ENCODE assay signal across 10 cellular contexts in the genomic region with DNA sequence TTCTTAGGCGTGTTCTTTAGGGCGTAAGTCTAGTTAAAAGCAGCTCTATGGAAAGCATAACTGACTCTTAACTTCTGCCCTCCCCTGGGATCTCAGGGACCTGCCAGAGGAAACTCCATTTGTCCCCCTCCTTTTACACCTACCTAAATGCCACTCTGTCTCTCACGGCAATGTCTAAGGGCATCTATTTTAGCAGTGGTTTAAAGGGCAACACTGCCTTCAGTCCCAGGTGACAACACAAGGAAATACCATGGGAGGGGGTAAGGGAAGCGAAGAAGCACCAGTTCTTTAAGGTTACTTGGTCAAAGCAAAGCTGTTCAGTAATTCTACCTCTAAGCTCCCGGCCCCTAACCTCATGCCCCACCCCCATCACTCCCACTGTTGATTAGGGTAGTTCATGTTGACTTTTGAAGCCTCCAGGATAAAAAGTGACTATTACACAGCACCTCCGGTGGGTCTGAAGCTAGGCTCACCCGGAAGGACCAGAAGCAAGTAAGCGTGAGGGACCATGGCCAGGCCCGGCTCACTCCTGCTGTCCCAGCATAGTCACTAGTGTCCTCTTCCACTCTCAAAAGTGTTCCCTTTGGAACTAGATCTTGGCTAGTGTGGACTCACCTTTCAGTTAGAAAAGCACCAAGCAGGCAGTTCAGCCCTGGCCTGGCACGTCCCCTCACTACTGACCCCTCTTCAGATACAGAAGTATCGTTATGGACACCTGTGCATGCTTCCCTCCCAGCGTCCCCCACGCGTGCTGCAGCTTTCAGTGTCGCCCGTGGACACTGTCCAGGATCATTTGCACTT. TPM values are rescaled to one million over a fixed set of nuclear protein-coding genes. Genes with fewer than 3 reads are reported as not detected.
DNase-seq lines count a peak whose midpoint lies in the region; ATAC-seq and TF ChIP-seq lines count a peak whose summit lies in the region.
"Had no signal": no experiment of that assay in that cellular context is flagged by ENCODE, and none has a peak within 500 bp of the region (broad histone marks: within the 10 kb centered on the region; RNA-seq: fewer than 3 reads in every experiment).

No MANE protein-coding gene starts in this region.

- peak overlapping the region; percentile 87 for H3K27ac Mint-ChIP-seq in T-helper 1 cell treated with Interleukin-12 subunit alpha and Interleukin-12 subunit beta and Interleukin-4 antibody, amounts not matched to agents 30 μg/mL and 1 μg/mL, for 36 hours
- H3K27ac Mint-ChIP-seq in stimulated activated naive B cell treated with anti-CD40 and anti-IgM and Interleukin-4, amounts not matched to agents 10 μg/mL and 1 μg/mL and 100 μg/mL, for 72 hours: peak overlapping the region; percentile 93

- H3K27ac ChIP-seq in VCaP (peak overlapping the region; percentile 84), hepatocyte (peak overlapping the region; percentile 97)

- H3K9me2 ChIP-seq in hepatocyte (replicated peaks; ENCODE audit: insufficient read depth): no peaks in the 10 kb centered on the region

- H3K4me3 Mint-ChIP-seq in T-helper 1 cell treated with Interleukin-12 subunit alpha and Interleukin-12 subunit beta and Interleukin-4 antibody, amounts not matched to agents 30 μg/mL and 1 μg/mL, for 36 hours: peak overlapping the region; percentile 87
- peak overlapping the region; percentile 87 to 94 for H3K4me3 Mint-ChIP-seq in stimulated activated naive B cell treated with anti-CD40 and anti-IgM and Interleukin-4, amounts not matched to agents 10 μg/mL and 1 μg/mL and 100 μg/mL, for 72 hours

- peaks cover 18% of the 10 kb centered on the region for H3K36me3 Mint-ChIP-seq in T-helper 1 cell treated with Interleukin-12 subunit alpha and Interleukin-12 subunit beta and Interleukin-4 antibody, amounts not matched to agents 30 μg/mL and 1 μg/mL, for 36 hours (ENCODE audit: low read depth)
- peaks cover 53 to 56% of the 10 kb centered on the region in 2 donors for H3K36me3 Mint-ChIP-seq in stimulated activated naive B cell treated with anti-CD40 and anti-IgM and Interleukin-4, amounts not matched to agents 10 μg/mL and 1 μg/mL and 100 μg/mL, for 72 hours

- peak overlapping the region; percentile 72 for H3K4me2 ChIP-seq in hepatocyte

- no peak overlapping the region for H3K4me3 ChIP-seq in hepatocyte

- TF ChIP-seq CTCF in VCaP (conservative IDR thresholded peaks at IDR 0.05) (no peak), hepatocyte (IDR thresholded peaks at IDR 0.05; ENCODE audit: poor library complexity) (no peak)

- H3K4me1 Mint-ChIP-seq in T-helper 1 cell treated with Interleukin-12 subunit alpha and Interleukin-12 subunit beta and Interleukin-4 antibody, amounts not matched to agents 30 μg/mL and 1 μg/mL, for 36 hours (ENCODE audit: low read depth): peaks cover 67% of the 10 kb centered on the region
- peaks cover 46 to 70% of the 10 kb centered on the region in 2 donors for H3K4me1 Mint-ChIP-seq in stimulated activated naive B cell treated with anti-CD40 and anti-IgM and Interleukin-4, amounts not matched to agents 10 μg/mL and 1 μg/mL and 100 μg/mL, for 72 hours

- no peaks in the 10 kb centered on the region for H3K27me3 Mint-ChIP-seq in T-helper 1 cell treated with Interleukin-12 subunit alpha and Interleukin-12 subunit beta and Interleukin-4 antibody, amounts not matched to agents 30 μg/mL and 1 μg/mL, for 36 hours (ENCODE audit: low read depth)
- H3K27me3 Mint-ChIP-seq in stimulated activated naive B cell treated with anti-CD40 and anti-IgM and Interleukin-4, amounts not matched to agents 10 μg/mL and 1 μg/mL and 100 μg/mL, for 72 hours: no peaks in the 10 kb centered on the region

- H2AFZ ChIP-seq in hepatocyte: no peak overlapping the region

- no peaks in the 10 kb centered on the region for H3K9me3 ChIP-seq in hepatocyte (ENCODE audit: low read depth)

- H3K9me3 Mint-ChIP-seq in T-helper 1 cell treated with Interleukin-12 subunit alpha and Interleukin-12 subunit beta and Interleukin-4 antibody, amounts not matched to agents 30 μg/mL and 1 μg/mL, for 36 hours: no peaks in the 10 kb centered on the region
- peaks cover 0 to 4% of the 10 kb centered on the region in 2 donors for H3K9me3 Mint-ChIP-seq in stimulated activated naive B cell treated with anti-CD40 and anti-IgM and Interleukin-4, amounts not matched to agents 10 μg/mL and 1 μg/mL and 100 μg/mL, for 72 hours

- H4K20me1 ChIP-seq in hepatocyte (ENCODE audit: insufficient read depth, poor library complexity, severe bottlenecking): peaks cover 36% of the 10 kb centered on the region

- H3K4me1 ChIP-seq in hepatocyte (ENCODE audit: insufficient read depth): peaks cover 24% of the 10 kb centered on the region

- peak; percentile 76 to 85 for ATAC-seq in stimulated activated naive B cell treated with anti-CD40 and anti-IgM and Interleukin-4, amounts not matched to agents 10 μg/mL and 1 μg/mL and 100 μg/mL, for 72 hours (replicated peaks)
- no peak for ATAC-seq in GM18511 (IDR thresholded peaks at IDR 0.05; ENCODE audit: unreplicated experiment)

- DNase-seq in T-helper 1 cell (no peak), hepatocyte (ENCODE audit: low spot score) (peak; percentile 65), middle frontal gyrus (ENCODE audit: extremely low spot score, low spot score) (no peak), NCI-H446 (lab: John Stamatoyannopoulos, UW) (no peak)
- peak; percentile 85 for DNase-seq in stimulated activated naive B cell treated with anti-CD40 and anti-IgM and Interleukin-4, amounts not matched to agents 10 μg/mL and 1 μg/mL and 100 μg/mL, for 72 hours
- DNase-seq: nucleus accumbens, T-helper 9 cell had no signal

- no peaks in the 10 kb centered on the region for H3K27me3 ChIP-seq in hepatocyte

- no peaks in the 10 kb centered on the region for H3K36me3 ChIP-seq in hepatocyte (replicated peaks; ENCODE audit: insufficient read depth, low read depth)

- WGBS in hepatocyte (ENCODE audit: low lambda C conversion rate, missing lambda C conversion rate): 59% methylated on average over 16 of the region's 16 CpGs

- peaks cover 75% of the 10 kb centered on the region for H3K79me2 ChIP-seq in hepatocyte

RNA-seq across cellular contexts. Expression of gene CYTH1, which starts 47.0 kb away (rescaled TPM):
- total RNA-seq in hepatocyte: 37.5 and 44.4 TPM in 2 replicates
- 38.5 and 47.6 TPM in 2 replicates for polyA plus RNA-seq in hepatocyte

Comparison
In these comparisons a context has a peak if more than half of its experiments do, and no peak if none do; other contexts are left out.
1. DNase-seq: peak in hepatocyte (single experiment) and stimulated activated naive B cell treated with anti-CD40 and anti-IgM and Interleukin-4, amounts not matched to agents 10 μg/mL and 1 μg/mL and 100 μg/mL, for 72 hours (single experiment); none in T-helper 1 cell (0 of 5), middle frontal gyrus (single experiment) and NCI-H446 (0 of 2).